ENCODE assay signal across 15 cellular contexts in genomic region chr2:213234641-213235040, GRCh38. TPM values are rescaled to one million over a fixed set of nuclear protein-coding genes. Genes with fewer than 3 reads are reported as not detected.
DNase-seq lines count a peak whose midpoint lies in the region; ATAC-seq and TF ChIP-seq lines count a peak whose summit lies in the region.
"Had no signal": no experiment of that assay in that cellular context is flagged by ENCODE, and none has a peak within 500 bp of the region (broad histone marks: within the 10 kb centered on the region; RNA-seq: fewer than 3 reads in every experiment).

No MANE protein-coding gene starts in this region.

- no peaks in the 10 kb centered on the region for H3K9me3 Mint-ChIP-seq in osteocyte (ENCODE audit: unreplicated experiment)
- no peaks in the 10 kb centered on the region for H3K9me3 Mint-ChIP-seq in CD4-positive, alpha-beta memory T cell
- H3K9me3 Mint-ChIP-seq: T-helper 1 cell treated with Interleukin-12 subunit alpha and Interleukin-12 subunit beta and Interleukin-4 antibody, amounts not matched to agents 30 μg/mL and 1 μg/mL, for 36 hours had no signal

- peak overlapping the region; percentile 96 for H3K27ac ChIP-seq in DOHH2 (ENCODE audit: low read depth, low read length)
- H3K27ac ChIP-seq in HUES64 (ENCODE audit: low read depth, low read length), result peak overlapping the region; percentile 24; the same call in 1 of the 2 replicates
- H3K27ac ChIP-seq in CD4-positive, alpha-beta memory T cell (ENCODE audit: low read depth, low read length), result no peak overlapping the region

- intact Hi-C loops in CD4-positive, alpha-beta memory T cell (cut with micrococcal nuclease), result loop anchor here (5.0 kb wide), 1 partner anchor 457 kb away; no protein-coding TSS in a partner anchor

- POLR2A ChIA-PET in CD4-positive, alpha-beta memory T cell (lab: Charles Lee; ENCODE audit: partially characterized antibody), result no interaction called here

- H3K27me3 Mint-ChIP-seq in osteocyte (ENCODE audit: unreplicated experiment), result no peaks in the 10 kb centered on the region
- H3K27me3 Mint-ChIP-seq in CD4-positive, alpha-beta memory T cell, result peaks cover 1 to 6% of the 10 kb centered on the region in 2 donors

- H3K4me1 ChIP-seq in DOHH2 (ENCODE audit: control insufficient read depth, low read length) (peaks cover 97% of the 10 kb centered on the region), HUES64 (ENCODE audit: insufficient read depth, low read length) (peaks cover 71% of the 10 kb centered on the region)
- H3K4me1 ChIP-seq in CD4-positive, alpha-beta memory T cell (ENCODE audit: insufficient read depth, low read length), result no peaks in the 10 kb centered on the region

- no peaks in the 10 kb centered on the region for H4K20me1 ChIP-seq in DOHH2 (ENCODE audit: control insufficient read depth, insufficient read depth, low read depth, low read length)

- ATAC-seq in GM19351 (IDR thresholded peaks at IDR 0.05; ENCODE audit: unreplicated experiment), result no peak
- ATAC-seq: heart right ventricle, left lobe of liver, sciatic nerve had no signal

- CTCF ChIA-PET in CD4-positive, alpha-beta memory T cell (lab: Charles Lee; ENCODE audit: partially characterized antibody), result interaction anchor here (0.9 kb wide), 1 partner anchor 16 kb away, joined by 3 read pairs; no protein-coding TSS in a partner anchor

- H3K4me2 ChIP-seq in DOHH2 (ENCODE audit: low read length), result peak overlapping the region; percentile 60

- TF ChIP-seq CTCF in DOHH2 (IDR thresholded peaks at IDR 0.05; ENCODE audit: low read depth, low read length, poor library complexity, severe bottlenecking) (no peak), choroid plexus epithelial cell (conservative IDR thresholded peaks at IDR 0.05; ENCODE audit: low read depth, low read length) (no peak), osteocyte (IDR thresholded peaks at IDR 0.05) (no peak)

- no peaks in the 10 kb centered on the region for H3K9me2 ChIP-seq in DOHH2 (replicated peaks; ENCODE audit: control insufficient read depth, low read length)

- peak overlapping the region; percentile 25 for H3K27ac Mint-ChIP-seq in osteocyte (ENCODE audit: unreplicated experiment)
- H3K27ac Mint-ChIP-seq in CD4-positive, alpha-beta memory T cell, result peak overlapping the region in 2 of 7 donors; percentile 7 to 19
- H3K27ac Mint-ChIP-seq: T-helper 1 cell treated with Interleukin-12 subunit alpha and Interleukin-12 subunit beta and Interleukin-4 antibody, amounts not matched to agents 30 μg/mL and 1 μg/mL, for 36 hours had no signal

- H3K36me3 Mint-ChIP-seq in osteocyte (ENCODE audit: unreplicated experiment), result no peaks in the 10 kb centered on the region
- H3K36me3 Mint-ChIP-seq in CD4-positive, alpha-beta memory T cell, result no peaks in the 10 kb centered on the region

- H3K4me3 Mint-ChIP-seq in osteocyte (ENCODE audit: unreplicated experiment), result no peak overlapping the region
- peak overlapping the region in 2 of 8 donors; percentile 3 to 6 for H3K4me3 Mint-ChIP-seq in CD4-positive, alpha-beta memory T cell
- H3K4me3 Mint-ChIP-seq: T-helper 1 cell treated with Interleukin-12 subunit alpha and Interleukin-12 subunit beta and Interleukin-4 antibody, amounts not matched to agents 30 μg/mL and 1 μg/mL, for 36 hours had no signal

- no peaks in the 10 kb centered on the region for H3K27me3 ChIP-seq in DOHH2 (ENCODE audit: control insufficient read depth, low read length)
- H3K27me3 ChIP-seq in HUES64 (ENCODE audit: insufficient read depth, low read length), result no peaks in the 10 kb centered on the region
- H3K27me3 ChIP-seq in CD4-positive, alpha-beta memory T cell (ENCODE audit: insufficient read depth, low read length), result no peaks in the 10 kb centered on the region

- no peaks in the 10 kb centered on the region for H3K9me3 ChIP-seq in DOHH2 (ENCODE audit: control insufficient read depth, insufficient read depth, low read length)
- no peaks in the 10 kb centered on the region for H3K9me3 ChIP-seq in HUES64 (ENCODE audit: insufficient read depth, low read depth, low read length)
- H3K9me3 ChIP-seq in CD4-positive, alpha-beta memory T cell (ENCODE audit: control insufficient read depth in 1 of 2, low read length in 2 of 2), result no peaks in the 10 kb centered on the region
- H3K9me3 ChIP-seq: heart right ventricle had no signal

- H3K79me2 ChIP-seq in DOHH2 (ENCODE audit: control insufficient read depth, low read length), result peaks cover 9% of the 10 kb centered on the region

- H3K36me3 ChIP-seq in DOHH2 (ENCODE audit: control insufficient read depth, low read length) (no peaks in the 10 kb centered on the region; the same call in 1 of the 2 replicates), HUES64 (ENCODE audit: insufficient read depth, low read length) (no peaks in the 10 kb centered on the region)
- no peaks in the 10 kb centered on the region for H3K36me3 ChIP-seq in CD4-positive, alpha-beta memory T cell (ENCODE audit: insufficient read depth, low read length)
- H3K36me3 ChIP-seq: heart right ventricle had no signal

- peaks cover 52% of the 10 kb centered on the region for H3F3A ChIP-seq in DOHH2 (ENCODE audit: control insufficient read depth, insufficient read depth)

- peak; percentile 74 for DNase-seq in choroid plexus epithelial cell (ENCODE audit: low read depth)
- DNase-seq in osteocyte (ENCODE audit: extremely low spot score, unreplicated experiment), result no peak
- DNase-seq in CD4-positive, alpha-beta memory T cell, result no peak
- DNase-seq in NCI-H1105 (lab: John Stamatoyannopoulos, UW), result no peak
- DNase-seq: activated CD4-positive, alpha-beta T cell treated with anti-CD3 and anti-CD28 coated beads, Interleukin-2, amount 50 U/mL, for 1 hour; activated naive CD4-positive, alpha-beta T cell treated with Interleukin-2 at 50 U/mL for 16 hours; heart right ventricle; NCI-H1417 treated with DMSO at 0.1 percent for 48 hours; NCI-H510A had no signal

- 65% methylated on average over 1 of the region's 1 CpG for WGBS in HUES64

- peaks cover 66% of the 10 kb centered on the region for H3K4me1 Mint-ChIP-seq in osteocyte (ENCODE audit: unreplicated experiment)
- H3K4me1 Mint-ChIP-seq in CD4-positive, alpha-beta memory T cell, result peaks cover 7 to 18% (median 12%) of the 10 kb centered on the region in 4 donors

- no peak overlapping the region for H3K9ac ChIP-seq in HUES64 (ENCODE audit: low read depth, low read length)

- H3K4me3 ChIP-seq in DOHH2 (ENCODE audit: low read length) (peak overlapping the region; percentile 52), HUES64 (ENCODE audit: low read length) (no peak overlapping the region), choroid plexus epithelial cell (ENCODE audit: low read depth, low read length) (no peak overlapping the region)
- no peak overlapping the region for H3K4me3 ChIP-seq in CD4-positive, alpha-beta memory T cell (ENCODE audit: low read length in 2 of 2)
- H3K4me3 ChIP-seq: heart right ventricle had no signal

RNA-seq across cellular contexts. Expression of gene SPAG16, which starts 49.6 kb away (rescaled TPM):
- 13.7 TPM for polyA plus RNA-seq in HUES64 (2013, experiment 1 of 2)
- polyA plus RNA-seq in HUES64 (2013, experiment 2 of 2), result 18.7 TPM
- 17.7 and 20.7 TPM in 2 replicates for total RNA-seq in osteocyte
- 1 to 10 TPM; 6.3 to 7.9 TPM for total RNA-seq in CD4-positive, alpha-beta memory T cell
- polyA plus RNA-seq in CD4-positive, alpha-beta memory T cell, result 10 to 100 TPM; 14.5 to 21.7 TPM
